Comparison of ENCODE assay signal across 21 cellular contexts in the genomic region with DNA sequence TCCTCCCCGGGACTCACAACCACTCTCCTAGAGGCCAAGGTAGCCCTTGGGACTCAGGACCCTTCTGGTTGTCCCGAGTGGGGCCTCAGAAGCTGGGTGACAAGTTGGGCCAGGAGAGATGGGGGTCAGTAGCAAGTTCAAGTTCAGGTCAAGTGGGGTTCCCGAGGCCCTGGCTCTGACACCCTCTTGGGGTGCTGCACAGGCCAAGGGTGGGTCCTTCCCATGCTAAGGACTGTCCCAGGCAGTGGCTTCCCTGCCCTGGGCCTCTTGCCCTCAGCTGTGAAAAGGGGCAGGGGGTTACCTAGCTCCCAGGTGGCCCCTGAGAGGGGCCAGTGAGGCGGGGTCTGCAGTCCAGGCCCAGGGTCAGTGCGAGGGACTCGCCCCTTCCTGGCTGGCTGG. TPM values are rescaled to one million over a fixed set of nuclear protein-coding genes. Genes with fewer than 3 reads are reported as not detected.
DNase-seq lines count a peak whose midpoint lies in the region; ATAC-seq and TF ChIP-seq lines count a peak whose summit lies in the region.
"Had no signal": no experiment of that assay in that cellular context is flagged by ENCODE, and none has a peak within 500 bp of the region (broad histone marks: within the 10 kb centered on the region; RNA-seq: fewer than 3 reads in every experiment).

No MANE protein-coding gene starts in this region.

- no peaks in the 10 kb centered on the region for H3K27me3 Mint-ChIP-seq in activated CD4-positive, alpha-beta T cell treated with anti-CD3 and anti-CD28 coated beads, Interleukin-2, amount 10 ng/mL, durations not matched to agents 7 days and 5 days
- H3K27me3 Mint-ChIP-seq in activated B cell treated with CpG ODN at 0.5 μM for 24 hours (no peaks in the 10 kb centered on the region), memory B cell (no peaks in the 10 kb centered on the region)
- no peaks in the 10 kb centered on the region for H3K27me3 Mint-ChIP-seq in stimulated activated naive CD8-positive, alpha-beta T cell treated with anti-CD3 and anti-CD28 coated beads, Interleukin-15, amount 100 ng/mL, for 72 hours
- H3K27me3 Mint-ChIP-seq: activated naive CD4-positive, alpha-beta T cell treated with anti-CD3 and anti-CD28 coated beads, Interleukin-2, amount 50 U/mL, for 24 hours; stimulated activated naive CD8-positive, alpha-beta T cell treated with anti-CD3 and anti-CD28 coated beads, Interleukin-15, Interleukin-2, amounts not matched to agents 100 ng/mL and 50 ng/mL, for 24 hours; type B pancreatic cell had no signal

- peaks cover 14% of the 10 kb centered on the region for H3K4me1 Mint-ChIP-seq in activated CD4-positive, alpha-beta T cell treated with anti-CD3 and anti-CD28 coated beads, Interleukin-2, amount 10 ng/mL, durations not matched to agents 7 days and 5 days
- H3K4me1 Mint-ChIP-seq in activated B cell treated with CpG ODN at 0.5 μM for 24 hours (peaks cover 32% of the 10 kb centered on the region), memory B cell (peaks cover 15% of the 10 kb centered on the region)
- peaks cover 21% of the 10 kb centered on the region for H3K4me1 Mint-ChIP-seq in stimulated activated naive CD8-positive, alpha-beta T cell treated with anti-CD3 and anti-CD28 coated beads, Interleukin-15, amount 100 ng/mL, for 72 hours

- intact Hi-C loops in activated B cell treated with CpG ODN at 0.5 μM for 24 hours (cut with micrococcal nuclease) = no loop called here

- peak overlapping the region; percentile 4 for H3K4me3 Mint-ChIP-seq in activated CD4-positive, alpha-beta T cell treated with anti-CD3 and anti-CD28 coated beads, Interleukin-2, amount 10 ng/mL, durations not matched to agents 7 days and 5 days
- H3K4me3 Mint-ChIP-seq in activated B cell treated with CpG ODN at 0.5 μM for 24 hours (no peak overlapping the region), memory B cell (peak overlapping the region; percentile 45)
- peak overlapping the region; percentile 58 to 61 for H3K4me3 Mint-ChIP-seq in stimulated activated naive CD8-positive, alpha-beta T cell treated with anti-CD3 and anti-CD28 coated beads, Interleukin-15, amount 100 ng/mL, for 72 hours
- H3K4me3 Mint-ChIP-seq: activated naive CD4-positive, alpha-beta T cell treated with anti-CD3 and anti-CD28 coated beads, Interleukin-2, amount 50 U/mL, for 24 hours; stimulated activated naive CD8-positive, alpha-beta T cell treated with anti-CD3 and anti-CD28 coated beads, Interleukin-15, Interleukin-2, amounts not matched to agents 100 ng/mL and 50 ng/mL, for 24 hours; type B pancreatic cell had no signal

- no peak for DNase-seq in activated CD4-positive, alpha-beta T cell treated with anti-CD3 and anti-CD28 coated beads, Interleukin-2, amount 10 ng/mL, durations not matched to agents 7 days and 5 days
- DNase-seq in activated CD4-positive, alpha-beta T cell treated with anti-CD3 and anti-CD28 coated beads, Interleukin-2, amount 50 U/mL, for 4 hours = no peak
- DNase-seq in activated B cell treated with CpG ODN at 0.5 μM for 24 hours (no peak), memory B cell (ENCODE audit: low spot score in 2 of 2) (no peak), SIG-M5 treated with dmso at 0.1 percent for 504 hours (lab: John Stamatoyannopoulos, UW; ENCODE audit: unreplicated experiment) (no peak), hypothalamus (lab: John Stamatoyannopoulos, UW) (no peak)
- no peak for DNase-seq in stimulated activated naive CD8-positive, alpha-beta T cell treated with anti-CD3 and anti-CD28 coated beads, Interleukin-15, amount 100 ng/mL, for 72 hours
- DNase-seq: activated CD4-positive, CD25-positive, alpha-beta regulatory T cell treated with anti-CD3 and anti-CD28 coated beads, Interleukin-2, amount 50 U/mL, for 72 hours; body of pancreas; C1 segment of cervical spinal cord; colonic mucosa; DMS 273 treated with DMSO at 0.1 percent for 48 hours; GF-D8; NCI-H1436 treated with DMSO at 0.1 percent for 48 hours; NCI-H2171; NCI-H526 treated with DMSO at 0.1 percent for 48 hours; T-helper 9 cell had no signal

- no peaks in the 10 kb centered on the region for H3K36me3 Mint-ChIP-seq in activated CD4-positive, alpha-beta T cell treated with anti-CD3 and anti-CD28 coated beads, Interleukin-2, amount 10 ng/mL, durations not matched to agents 7 days and 5 days (ENCODE audit: low read depth)
- H3K36me3 Mint-ChIP-seq in activated B cell treated with CpG ODN at 0.5 μM for 24 hours (ENCODE audit: low read depth) (no peaks in the 10 kb centered on the region), memory B cell (no peaks in the 10 kb centered on the region)
- H3K36me3 Mint-ChIP-seq: activated naive CD4-positive, alpha-beta T cell treated with anti-CD3 and anti-CD28 coated beads, Interleukin-2, amount 50 U/mL, for 24 hours; type B pancreatic cell had no signal

- no peak for ATAC-seq in activated B cell treated with CpG ODN at 0.5 μM for 24 hours (ENCODE audit: low read depth)
- no peak for ATAC-seq in memory B cell (ENCODE audit: low read depth)
- peak; percentile 46 for ATAC-seq in stimulated activated naive CD8-positive, alpha-beta T cell treated with anti-CD3 and anti-CD28 coated beads, Interleukin-15, amount 100 ng/mL, for 72 hours
- no peak for ATAC-seq in HG03025 (IDR thresholded peaks at IDR 0.05; ENCODE audit: low FRiP score, unreplicated experiment)
- ATAC-seq: body of pancreas had no signal

- CTCF ChIA-PET in activated CD4-positive, alpha-beta T cell treated with anti-CD3 and anti-CD28 coated beads, Interleukin-2, amount 10 ng/mL, durations not matched to agents 7 days and 5 days (lab: Charles Lee) = interaction anchor here (0.9 kb wide), 1 partner anchor 21 kb away, joined by 4 read pairs; no protein-coding TSS in a partner anchor
- CTCF ChIA-PET in activated B cell treated with CpG ODN at 0.5 μM for 24 hours (lab: Charles Lee) = interaction anchor here (1.6 kb wide), 1 partner anchor 19 kb away, joined by 13 read pairs; no protein-coding TSS in a partner anchor

- POLR2A ChIA-PET in activated CD4-positive, alpha-beta T cell treated with anti-CD3 and anti-CD28 coated beads, Interleukin-2, amount 10 ng/mL, durations not matched to agents 7 days and 5 days (lab: Charles Lee) = no interaction called here
- POLR2A ChIA-PET in activated B cell treated with CpG ODN at 0.5 μM for 24 hours (lab: Charles Lee) = interaction anchor here (1.5 to 6.5 kb wide), 3 partner anchors 14 to 155 kb away, joined by 3 to 66 read pairs (median 4); no protein-coding TSS in a partner anchor

- no peaks in the 10 kb centered on the region for H3K9me3 Mint-ChIP-seq in activated CD4-positive, alpha-beta T cell treated with anti-CD3 and anti-CD28 coated beads, Interleukin-2, amount 10 ng/mL, durations not matched to agents 7 days and 5 days
- H3K9me3 Mint-ChIP-seq in activated B cell treated with CpG ODN at 0.5 μM for 24 hours (no peaks in the 10 kb centered on the region), memory B cell (no peaks in the 10 kb centered on the region)
- H3K9me3 Mint-ChIP-seq in stimulated activated naive CD8-positive, alpha-beta T cell treated with anti-CD3 and anti-CD28 coated beads, Interleukin-15, amount 100 ng/mL, for 72 hours = no peaks in the 10 kb centered on the region
- H3K9me3 Mint-ChIP-seq: activated naive CD4-positive, alpha-beta T cell treated with anti-CD3 and anti-CD28 coated beads, Interleukin-2, amount 50 U/mL, for 24 hours; stimulated activated naive CD8-positive, alpha-beta T cell treated with anti-CD3 and anti-CD28 coated beads, Interleukin-15, Interleukin-2, amounts not matched to agents 100 ng/mL and 50 ng/mL, for 24 hours; type B pancreatic cell had no signal

- no peak for TF ChIP-seq CTCF in activated B cell treated with CpG ODN at 0.5 μM for 24 hours (IDR thresholded peaks at IDR 0.05)

- H3K27ac Mint-ChIP-seq in activated CD4-positive, alpha-beta T cell treated with anti-CD3 and anti-CD28 coated beads, Interleukin-2, amount 10 ng/mL, durations not matched to agents 7 days and 5 days = no peak overlapping the region
- H3K27ac Mint-ChIP-seq in activated B cell treated with CpG ODN at 0.5 μM for 24 hours (peak overlapping the region; percentile 68), memory B cell (peak overlapping the region; percentile 91)
- H3K27ac Mint-ChIP-seq in stimulated activated naive CD8-positive, alpha-beta T cell treated with anti-CD3 and anti-CD28 coated beads, Interleukin-15, amount 100 ng/mL, for 72 hours = peak overlapping the region in 1 of 2 donors; percentile 23
- H3K27ac Mint-ChIP-seq: activated naive CD4-positive, alpha-beta T cell treated with anti-CD3 and anti-CD28 coated beads, Interleukin-2, amount 50 U/mL, for 24 hours; stimulated activated naive CD8-positive, alpha-beta T cell treated with anti-CD3 and anti-CD28 coated beads, Interleukin-15, Interleukin-2, amounts not matched to agents 100 ng/mL and 50 ng/mL, for 24 hours; type B pancreatic cell had no signal

RNA-seq across cellular contexts. Expression of a gene that starts 8.6 kb away (rescaled TPM):
- total RNA-seq in activated CD4-positive, alpha-beta T cell treated with anti-CD3 and anti-CD28 coated beads, Interleukin-2, amount 10 ng/mL, durations not matched to agents 7 days and 5 days = over 10,000 TPM; 12,408 to 13,148 TPM
- total RNA-seq in activated B cell treated with CpG ODN at 0.5 μM for 24 hours = 9,258 and 9,276 TPM in 2 replicates

RNA-seq across cellular contexts. Expression of a gene that starts 25.4 kb away (rescaled TPM):
- 10 to 100 TPM; 12.5 to 13.6 TPM for total RNA-seq in activated CD4-positive, alpha-beta T cell treated with anti-CD3 and anti-CD28 coated beads, Interleukin-2, amount 10 ng/mL, durations not matched to agents 7 days and 5 days
- total RNA-seq in activated B cell treated with CpG ODN at 0.5 μM for 24 hours = 11.6 and 12.9 TPM in 2 replicates

RNA-seq across cellular contexts. Expression of a gene that starts 53.6 kb away (rescaled TPM):
- 1 to 10 TPM; 4.2 to 4.6 TPM for total RNA-seq in activated CD4-positive, alpha-beta T cell treated with anti-CD3 and anti-CD28 coated beads, Interleukin-2, amount 10 ng/mL, durations not matched to agents 7 days and 5 days
- 2.2 and 4.2 TPM in 2 replicates for total RNA-seq in activated B cell treated with CpG ODN at 0.5 μM for 24 hours
